8 cellular contexts compared by ENCODE assay signal in genomic region chr10:86710987-86711236, GRCh38. TPM values are rescaled to one million over a fixed set of nuclear protein-coding genes. Genes with fewer than 3 reads are reported as not detected.
DNase-seq lines count a peak whose midpoint lies in the region; ATAC-seq and TF ChIP-seq lines count a peak whose summit lies in the region.

No MANE protein-coding gene starts in this region.

- CTCF ChIA-PET in GM10248 (lab: Yijun Ruan, JAX): interaction anchor here (1.1 to 7.0 kb wide), 3 partner anchors 176 to 233 kb away, joined by 3 to 37 read pairs (median 3); no protein-coding TSS in a partner anchor

- H3K4me3 Mint-ChIP-seq in CD14-positive monocyte: peak overlapping the region; percentile 76 to 89
- peak overlapping the region; percentile 86 for H3K4me3 Mint-ChIP-seq in natural killer cell

- peak overlapping the region in 4 of 7 donors; percentile 15 to 92 (median 59) for H3K27ac Mint-ChIP-seq in CD14-positive monocyte
- peak overlapping the region; percentile 81 to 93 for H3K27ac Mint-ChIP-seq in natural killer cell

- H3K36me3 ChIP-seq in brain microvascular endothelial cell (replicated peaks): no peaks in the 10 kb centered on the region

- H3K4me3 ChIP-seq in brain microvascular endothelial cell (ENCODE audit: low read depth, low read length): peak overlapping the region; percentile 35

- POLR2A ChIA-PET in GM10248 (lab: Yijun Ruan, JAX): no interaction called here

- TF ChIP-seq CTCF in CD14-positive monocyte (IDR thresholded peaks at IDR 0.05) (peak; percentile 89), brain microvascular endothelial cell (IDR thresholded peaks at IDR 0.05; ENCODE audit: low read depth, low read length, missing control alignments) (no peak), natural killer cell (IDR thresholded peaks at IDR 0.05) (no peak), GM10248 (IDR thresholded peaks at IDR 0.05; ENCODE audit: control extremely low read depth, extremely low read depth, low read depth, missing control alignments) (no peak)

- DNase-seq in CD14-positive monocyte (ENCODE audit: low spot score) (no peak), brain microvascular endothelial cell (no peak), natural killer cell (no peak), GM10248 (ENCODE audit: extremely low spot score) (no peak)

- H3K27me3 Mint-ChIP-seq in CD14-positive monocyte (ENCODE audit: low read depth in 3 of 3) (peaks cover 9 to 18% (median 13%) of the 10 kb centered on the region in 3 donors), natural killer cell (ENCODE audit: low read depth in 2 of 2) (no peaks in the 10 kb centered on the region)

- no peaks in the 10 kb centered on the region for H3K27me3 ChIP-seq in brain microvascular endothelial cell (replicated peaks)

- H3K27ac ChIP-seq in brain microvascular endothelial cell: peak overlapping the region; percentile 81

- peak; percentile 0 for ATAC-seq in HG03442 (IDR thresholded peaks at IDR 0.05; ENCODE audit: unreplicated experiment)
- ATAC-seq in natural killer cell: no peak
- ATAC-seq in HG03520 (IDR thresholded peaks at IDR 0.05; ENCODE audit: unreplicated experiment): no peak
- no peak for ATAC-seq in GM21360 (IDR thresholded peaks at IDR 0.05; ENCODE audit: unreplicated experiment)
- ATAC-seq in GM18858 (IDR thresholded peaks at IDR 0.05; ENCODE audit: unreplicated experiment): no peak

- intact Hi-C loops in CD14-positive monocyte (cut with micrococcal nuclease) (loop anchor here (5.0 to 10.0 kb wide), 2 partner anchors 186 to 194 kb away; no protein-coding TSS in a partner anchor), natural killer cell (cut with micrococcal nuclease) (loop anchor here (1.0 kb wide), 2 partner anchors 45 to 188 kb away; partner anchors contain the start of gene BMPR1A)

- no peaks in the 10 kb centered on the region for H3K36me3 Mint-ChIP-seq in CD14-positive monocyte
- H3K36me3 Mint-ChIP-seq in natural killer cell: no peaks in the 10 kb centered on the region

- H3K9me3 Mint-ChIP-seq in CD14-positive monocyte (peaks cover 0 to 5% (median 0%) of the 10 kb centered on the region in 7 donors), natural killer cell (no peaks in the 10 kb centered on the region)

- H3K4me1 Mint-ChIP-seq in CD14-positive monocyte (peaks cover 11% of the 10 kb centered on the region), natural killer cell (peaks cover 25 to 34% of the 10 kb centered on the region in 2 donors)

- in situ Hi-C loops in brain microvascular endothelial cell (cut with HindIII; ENCODE audit: low pct_ligation_motif_present, low sequenced_read_pairs): no loop called here

RNA-seq across cellular contexts. Expression of gene LDB3, which starts 42.6 kb away (rescaled TPM):
- polyA plus RNA-seq in CD14-positive monocyte: not detected
- total RNA-seq in natural killer cell: under 1 TPM in 2 of 3 donors, not detected in 1; 0.11 to 0.12 TPM

RNA-seq across cellular contexts. Expression of gene BMPR1A, which starts 45.5 kb away (rescaled TPM):
- polyA plus RNA-seq in CD14-positive monocyte: under 1 TPM; 0.25 to 0.61 TPM
- 1 to 10 TPM; 5.5 to 8.1 (median 7.7) TPM for total RNA-seq in natural killer cell

RNA-seq across cellular contexts. Expression of gene OPN4, which starts 56.6 kb away (rescaled TPM):
- polyA plus RNA-seq in CD14-positive monocyte: not detected
- total RNA-seq in natural killer cell: not detected
